ENCODE assay signal across 2 cellular contexts in genomic region chrX:40844476-40844875, GRCh38.
TF ChIP-seq lines count a peak whose summit lies in the region.

No MANE protein-coding gene starts in this region.

TF ChIP-seq in GM23338, 12 proteins besides CTCF, POLR2A, EP300 and RAD21 (continued from another document):
- TF ChIP-seq REST (IDR thresholded peaks at IDR 0.05; ENCODE audit: unreplicated experiment) (no peak), JUNB (IDR thresholded peaks at IDR 0.05; ENCODE audit: unreplicated experiment) (no peak), NANOG (IDR thresholded peaks at IDR 0.05; ENCODE audit: borderline replicate concordance) (no peak), EZH2phosphoT487 (IDR thresholded peaks at IDR 0.05; ENCODE audit: unreplicated experiment) (no peak), STAT1 (IDR thresholded peaks at IDR 0.05; ENCODE audit: unreplicated experiment) (no peak)
- TF ChIP-seq, protein P1, sequence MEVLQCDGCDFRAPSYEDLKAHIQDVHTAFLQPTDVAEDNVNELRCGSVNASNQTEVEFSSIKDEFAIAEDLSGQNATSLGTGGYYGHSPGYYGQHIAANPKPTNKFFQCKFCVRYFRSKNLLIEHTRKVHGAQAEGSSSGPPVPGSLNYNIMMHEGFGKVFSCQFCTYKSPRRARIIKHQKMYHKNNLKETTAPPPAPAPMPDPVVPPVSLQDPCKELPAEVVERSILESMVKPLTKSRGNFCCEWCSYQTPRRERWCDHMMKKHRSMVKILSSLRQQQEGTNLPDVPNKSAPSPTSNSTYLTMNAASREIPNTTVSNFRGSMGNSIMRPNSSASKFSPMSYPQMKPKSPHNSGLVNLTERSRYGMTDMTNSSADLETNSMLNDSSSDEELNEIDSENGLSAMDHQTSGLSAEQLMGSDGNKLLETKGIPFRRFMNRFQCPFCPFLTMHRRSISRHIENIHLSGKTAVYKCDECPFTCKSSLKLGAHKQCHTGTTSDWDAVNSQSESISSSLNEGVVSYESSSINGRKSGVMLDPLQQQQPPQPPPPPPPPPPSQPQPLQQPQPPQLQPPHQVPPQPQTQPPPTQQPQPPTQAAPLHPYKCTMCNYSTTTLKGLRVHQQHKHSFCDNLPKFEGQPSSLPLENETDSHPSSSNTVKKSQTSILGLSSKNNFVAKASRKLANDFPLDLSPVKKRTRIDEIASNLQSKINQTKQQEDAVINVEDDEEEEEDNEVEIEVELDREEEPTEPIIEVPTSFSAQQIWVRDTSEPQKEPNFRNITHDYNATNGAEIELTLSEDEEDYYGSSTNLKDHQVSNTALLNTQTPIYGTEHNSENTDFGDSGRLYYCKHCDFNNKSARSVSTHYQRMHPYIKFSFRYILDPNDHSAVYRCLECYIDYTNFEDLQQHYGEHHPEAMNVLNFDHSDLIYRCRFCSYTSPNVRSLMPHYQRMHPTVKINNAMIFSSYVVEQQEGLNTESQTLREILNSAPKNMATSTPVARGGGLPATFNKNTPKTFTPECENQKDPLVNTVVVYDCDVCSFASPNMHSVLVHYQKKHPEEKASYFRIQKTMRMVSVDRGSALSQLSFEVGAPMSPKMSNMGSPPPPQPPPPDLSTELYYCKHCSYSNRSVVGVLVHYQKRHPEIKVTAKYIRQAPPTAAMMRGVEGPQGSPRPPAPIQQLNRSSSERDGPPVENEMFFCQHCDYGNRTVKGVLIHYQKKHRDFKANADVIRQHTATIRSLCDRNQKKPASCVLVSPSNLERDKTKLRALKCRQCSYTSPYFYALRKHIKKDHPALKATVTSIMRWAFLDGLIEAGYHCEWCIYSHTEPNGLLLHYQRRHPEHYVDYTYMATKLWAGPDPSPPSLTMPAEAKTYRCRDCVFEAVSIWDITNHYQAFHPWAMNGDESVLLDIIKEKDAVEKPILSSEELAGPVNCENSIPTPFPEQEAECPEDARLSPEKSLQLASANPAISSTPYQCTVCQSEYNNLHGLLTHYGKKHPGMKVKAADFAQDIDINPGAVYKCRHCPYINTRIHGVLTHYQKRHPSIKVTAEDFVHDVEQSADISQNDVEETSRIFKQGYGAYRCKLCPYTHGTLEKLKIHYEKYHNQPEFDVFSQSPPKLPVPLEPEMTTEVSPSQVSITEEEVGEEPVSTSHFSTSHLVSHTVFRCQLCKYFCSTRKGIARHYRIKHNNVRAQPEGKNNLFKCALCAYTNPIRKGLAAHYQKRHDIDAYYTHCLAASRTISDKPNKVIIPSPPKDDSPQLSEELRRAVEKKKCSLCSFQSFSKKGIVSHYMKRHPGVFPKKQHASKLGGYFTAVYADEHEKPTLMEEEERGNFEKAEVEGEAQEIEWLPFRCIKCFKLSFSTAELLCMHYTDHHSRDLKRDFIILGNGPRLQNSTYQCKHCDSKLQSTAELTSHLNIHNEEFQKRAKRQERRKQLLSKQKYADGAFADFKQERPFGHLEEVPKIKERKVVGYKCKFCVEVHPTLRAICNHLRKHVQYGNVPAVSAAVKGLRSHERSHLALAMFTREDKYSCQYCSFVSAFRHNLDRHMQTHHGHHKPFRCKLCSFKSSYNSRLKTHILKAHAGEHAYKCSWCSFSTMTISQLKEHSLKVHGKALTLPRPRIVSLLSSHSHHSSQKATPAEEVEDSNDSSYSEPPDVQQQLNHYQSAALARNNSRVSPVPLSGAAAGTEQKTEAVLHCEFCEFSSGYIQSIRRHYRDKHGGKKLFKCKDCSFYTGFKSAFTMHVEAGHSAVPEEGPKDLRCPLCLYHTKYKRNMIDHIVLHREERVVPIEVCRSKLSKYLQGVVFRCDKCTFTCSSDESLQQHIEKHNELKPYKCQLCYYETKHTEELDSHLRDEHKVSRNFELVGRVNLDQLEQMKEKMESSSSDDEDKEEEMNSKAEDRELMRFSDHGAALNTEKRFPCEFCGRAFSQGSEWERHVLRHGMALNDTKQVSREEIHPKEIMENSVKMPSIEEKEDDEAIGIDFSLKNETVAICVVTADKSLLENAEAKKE (CRISPR knock-in tag; IDR thresholded peaks at IDR 0.05): no peak

TF ChIP-seq in WTC11, 78 proteins besides CTCF, POLR2A, EP300 and RAD21 (continued from another document):
- no peak for TF ChIP-seq MYBL2 (CRISPR knock-in tag; IDR thresholded peaks at IDR 0.05)
- TF ChIP-seq RELA (CRISPR knock-in tag; IDR thresholded peaks at IDR 0.05; ENCODE audit: borderline replicate concordance): no peak
- TF ChIP-seq ZNF416 (CRISPR knock-in tag; IDR thresholded peaks at IDR 0.05): no peak
- TF ChIP-seq EMX1 (CRISPR knock-in tag; IDR thresholded peaks at IDR 0.05): no peak
- no peak for TF ChIP-seq NFE2L1 (CRISPR knock-in tag; IDR thresholded peaks at IDR 0.05)
- TF ChIP-seq ZNF138 (CRISPR knock-in tag; conservative IDR thresholded peaks at IDR 0.05): no peak
- no peak for TF ChIP-seq GABPB1 (CRISPR knock-in tag; IDR thresholded peaks at IDR 0.05)
- TF ChIP-seq, protein P2, sequence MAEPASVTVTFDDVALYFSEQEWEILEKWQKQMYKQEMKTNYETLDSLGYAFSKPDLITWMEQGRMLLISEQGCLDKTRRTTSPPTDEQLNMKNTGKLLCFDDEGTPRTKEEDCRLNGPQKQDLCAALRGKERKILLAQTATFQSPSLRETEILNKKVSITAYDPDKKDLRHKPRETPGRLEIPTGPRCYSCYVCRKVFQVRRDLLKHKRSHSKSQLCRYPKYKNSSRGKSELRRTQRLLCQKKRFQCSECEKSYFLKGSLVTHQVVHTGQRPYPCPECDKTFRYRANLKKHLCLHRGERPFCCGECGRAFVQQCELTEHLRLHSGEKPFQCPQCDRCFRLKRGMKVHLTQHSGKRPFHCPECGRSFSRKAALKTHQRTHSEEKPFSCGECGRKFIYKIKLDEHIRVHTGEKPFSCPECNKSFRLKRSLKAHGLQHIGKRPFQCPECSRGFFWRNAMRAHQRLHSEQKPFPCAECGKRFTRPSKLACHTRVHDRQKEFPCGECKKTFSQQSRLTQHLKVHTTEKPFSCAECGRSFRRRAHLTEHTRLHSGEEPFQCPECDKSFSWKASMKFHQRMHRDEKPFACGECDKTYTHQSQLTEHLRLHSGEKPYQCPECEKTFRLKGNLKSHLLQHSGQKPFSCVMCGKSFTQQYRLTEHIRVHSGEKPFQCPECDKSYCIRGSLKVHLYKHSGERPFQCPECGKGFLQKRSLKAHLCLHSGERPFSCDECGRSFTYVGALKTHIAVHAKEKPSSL (CRISPR knock-in tag; conservative IDR thresholded peaks at IDR 0.05): no peak
- TF ChIP-seq, protein P3, sequence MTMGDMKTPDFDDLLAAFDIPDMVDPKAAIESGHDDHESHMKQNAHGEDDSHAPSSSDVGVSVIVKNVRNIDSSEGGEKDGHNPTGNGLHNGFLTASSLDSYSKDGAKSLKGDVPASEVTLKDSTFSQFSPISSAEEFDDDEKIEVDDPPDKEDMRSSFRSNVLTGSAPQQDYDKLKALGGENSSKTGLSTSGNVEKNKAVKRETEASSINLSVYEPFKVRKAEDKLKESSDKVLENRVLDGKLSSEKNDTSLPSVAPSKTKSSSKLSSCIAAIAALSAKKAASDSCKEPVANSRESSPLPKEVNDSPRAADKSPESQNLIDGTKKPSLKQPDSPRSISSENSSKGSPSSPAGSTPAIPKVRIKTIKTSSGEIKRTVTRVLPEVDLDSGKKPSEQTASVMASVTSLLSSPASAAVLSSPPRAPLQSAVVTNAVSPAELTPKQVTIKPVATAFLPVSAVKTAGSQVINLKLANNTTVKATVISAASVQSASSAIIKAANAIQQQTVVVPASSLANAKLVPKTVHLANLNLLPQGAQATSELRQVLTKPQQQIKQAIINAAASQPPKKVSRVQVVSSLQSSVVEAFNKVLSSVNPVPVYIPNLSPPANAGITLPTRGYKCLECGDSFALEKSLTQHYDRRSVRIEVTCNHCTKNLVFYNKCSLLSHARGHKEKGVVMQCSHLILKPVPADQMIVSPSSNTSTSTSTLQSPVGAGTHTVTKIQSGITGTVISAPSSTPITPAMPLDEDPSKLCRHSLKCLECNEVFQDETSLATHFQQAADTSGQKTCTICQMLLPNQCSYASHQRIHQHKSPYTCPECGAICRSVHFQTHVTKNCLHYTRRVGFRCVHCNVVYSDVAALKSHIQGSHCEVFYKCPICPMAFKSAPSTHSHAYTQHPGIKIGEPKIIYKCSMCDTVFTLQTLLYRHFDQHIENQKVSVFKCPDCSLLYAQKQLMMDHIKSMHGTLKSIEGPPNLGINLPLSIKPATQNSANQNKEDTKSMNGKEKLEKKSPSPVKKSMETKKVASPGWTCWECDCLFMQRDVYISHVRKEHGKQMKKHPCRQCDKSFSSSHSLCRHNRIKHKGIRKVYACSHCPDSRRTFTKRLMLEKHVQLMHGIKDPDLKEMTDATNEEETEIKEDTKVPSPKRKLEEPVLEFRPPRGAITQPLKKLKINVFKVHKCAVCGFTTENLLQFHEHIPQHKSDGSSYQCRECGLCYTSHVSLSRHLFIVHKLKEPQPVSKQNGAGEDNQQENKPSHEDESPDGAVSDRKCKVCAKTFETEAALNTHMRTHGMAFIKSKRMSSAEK (CRISPR knock-in tag; IDR thresholded peaks at IDR 0.05; ENCODE audit: borderline replicate concordance): no peak
- no peak for TF ChIP-seq ZNF232 (CRISPR knock-in tag; IDR thresholded peaks at IDR 0.05)
- TF ChIP-seq, protein P4, sequence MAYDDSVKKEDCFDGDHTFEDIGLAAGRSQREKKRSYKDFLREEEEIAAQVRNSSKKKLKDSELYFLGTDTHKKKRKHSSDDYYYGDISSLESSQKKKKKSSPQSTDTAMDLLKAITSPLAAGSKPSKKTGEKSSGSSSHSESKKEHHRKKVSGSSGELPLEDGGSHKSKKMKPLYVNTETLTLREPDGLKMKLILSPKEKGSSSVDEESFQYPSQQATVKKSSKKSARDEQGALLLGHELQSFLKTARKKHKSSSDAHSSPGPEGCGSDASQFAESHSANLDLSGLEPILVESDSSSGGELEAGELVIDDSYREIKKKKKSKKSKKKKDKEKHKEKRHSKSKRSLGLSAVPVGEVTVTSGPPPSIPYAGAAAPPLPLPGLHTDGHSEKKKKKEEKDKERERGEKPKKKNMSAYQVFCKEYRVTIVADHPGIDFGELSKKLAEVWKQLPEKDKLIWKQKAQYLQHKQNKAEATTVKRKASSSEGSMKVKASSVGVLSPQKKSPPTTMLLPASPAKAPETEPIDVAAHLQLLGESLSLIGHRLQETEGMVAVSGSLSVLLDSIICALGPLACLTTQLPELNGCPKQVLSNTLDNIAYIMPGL (CRISPR knock-in tag; IDR thresholded peaks at IDR 0.05): no peak
- no peak for TF ChIP-seq NR2C2 (CRISPR knock-in tag; IDR thresholded peaks at IDR 0.05)
- no peak for TF ChIP-seq ZBTB21 (CRISPR knock-in tag; IDR thresholded peaks at IDR 0.05; ENCODE audit: borderline replicate concordance)
